Comparison of ENCODE assay signal across 16 cellular contexts in the genomic region with DNA sequence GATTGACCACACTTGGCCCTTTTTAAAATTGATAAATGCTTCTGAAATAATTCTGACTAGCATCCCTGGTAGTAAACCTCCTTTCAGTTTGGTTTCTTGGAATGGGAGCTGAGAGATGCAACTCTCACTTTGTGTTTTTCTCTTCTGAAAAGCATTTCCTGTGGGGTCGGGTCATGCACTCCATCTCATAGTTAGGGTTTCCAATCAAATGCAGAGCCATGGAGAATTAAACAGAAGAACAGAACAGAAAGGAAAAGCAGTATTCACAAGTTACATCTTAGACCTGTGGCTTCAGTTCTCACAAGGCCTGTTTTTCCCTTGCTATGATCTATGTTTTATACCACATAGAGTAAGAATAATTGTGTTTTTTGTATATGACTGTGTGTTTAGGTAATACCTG.
"Had no signal": no experiment of that assay in that cellular context is flagged by ENCODE, and none has a peak within 500 bp of the region (broad histone marks: within the 10 kb centered on the region; RNA-seq: fewer than 3 reads in every experiment).

No MANE protein-coding gene starts in this region.

- H3K27ac Mint-ChIP-seq: activated naive CD4-positive, alpha-beta T cell treated with anti-CD3 and anti-CD28 coated beads, Interleukin-2, amount 50 U/mL, for 72 hours; nephron; T-helper 17 cell had no signal

- ATAC-seq: activated T-cell treated with anti-CD3 and anti-CD28 coated beads, Interleukin-2, amount 50 U/mL, for 4 hours; gastroesophageal sphincter; right cardiac atrium; T-helper 17 cell had no signal

- H3K4me3 Mint-ChIP-seq: activated T-cell treated with anti-CD3 and anti-CD28 coated beads, Interleukin-2, amount 50 U/mL, for 4 hours; nephron; T-helper 17 cell had no signal

- H3K9me3 Mint-ChIP-seq: activated naive CD4-positive, alpha-beta T cell treated with anti-CD3 and anti-CD28 coated beads, Interleukin-2, amount 50 U/mL, for 72 hours; activated T-cell treated with anti-CD3 and anti-CD28 coated beads, Interleukin-2, amount 50 U/mL, for 4 hours; nephron had no signal

- H3K27me3 Mint-ChIP-seq: T-helper 17 cell had no signal

- H3K4me1 Mint-ChIP-seq: T-helper 17 cell had no signal

- DNase-seq: activated CD4-positive, CD25-positive, alpha-beta regulatory T cell treated with anti-CD3 and anti-CD28 coated beads, Interleukin-2, amount 50 U/mL, for 72 hours; activated T-cell treated with anti-CD3 and anti-CD28 coated beads, Interleukin-2, amount 50 U/mL, for 4 hours; amygdala; central memory CD4-positive, alpha-beta T cell; islet precursor cell; mammary epithelial cell; posterior cingulate gyrus; right cardiac atrium; SK-N-SH; stimulated activated naive CD4-positive, alpha-beta T cell; SW 1271; T-helper 17 cell; trophoblast cell had no signal
